16 cellular contexts compared by ENCODE assay signal in the genomic region with DNA sequence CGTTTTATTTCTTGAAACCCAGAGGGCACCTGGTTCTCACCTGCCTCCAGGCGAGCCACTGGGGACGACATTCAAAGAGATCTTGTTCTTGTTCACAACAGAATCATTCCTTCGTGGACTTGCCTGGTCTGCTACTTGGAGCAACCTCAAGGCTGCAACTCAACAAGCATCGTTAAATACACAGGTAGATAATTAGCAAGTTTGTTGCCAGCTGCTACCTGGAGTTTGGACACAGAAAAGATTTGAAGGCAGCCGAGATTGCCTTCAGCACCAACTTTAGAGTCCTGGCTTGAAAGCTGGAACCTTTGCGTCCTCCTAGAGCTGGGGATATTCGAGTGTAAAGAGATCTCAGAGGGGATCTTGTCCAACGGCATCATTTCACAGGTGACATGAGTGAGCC.
DNase-seq lines count a peak whose midpoint lies in the region; ATAC-seq and TF ChIP-seq lines count a peak whose summit lies in the region.
"Had no signal": no experiment of that assay in that cellular context is flagged by ENCODE, and none has a peak within 500 bp of the region (broad histone marks: within the 10 kb centered on the region; RNA-seq: fewer than 3 reads in every experiment).

No MANE protein-coding gene starts in this region.

- TF ChIP-seq POLR2A in erythroblast (IDR thresholded peaks at IDR 0.05; ENCODE audit: low read length): no peak

- no peak overlapping the region for H3K4me3 ChIP-seq in cardiac muscle cell
- no peak overlapping the region for H3K4me3 ChIP-seq in iPS-20b (ENCODE audit: low read length)
- H3K4me3 ChIP-seq: colonic mucosa, SJCRH30 had no signal

- ATAC-seq in T-helper 17 cell: no peak
- ATAC-seq in HG03571 (IDR thresholded peaks at IDR 0.05; ENCODE audit: unreplicated experiment): no peak

- TF ChIP-seq CTCF in cardiac muscle cell (IDR thresholded peaks at IDR 0.05; ENCODE audit: low read depth, low read length) (no peak), type B pancreatic cell (conservative IDR thresholded peaks at IDR 0.05) (no peak)

- H3K36me3 Mint-ChIP-seq in T-helper 17 cell (ENCODE audit: low read depth) (no peaks in the 10 kb centered on the region), type B pancreatic cell (no peaks in the 10 kb centered on the region)
- H3K36me3 Mint-ChIP-seq: activated naive CD4-positive, alpha-beta T cell treated with anti-CD3 and anti-CD28 coated beads, Interleukin-2, amount 50 U/mL, for 24 hours had no signal

- H3K27me3 ChIP-seq in cardiac muscle cell (no peaks in the 10 kb centered on the region), iPS-20b (ENCODE audit: insufficient read depth, low read length) (no peaks in the 10 kb centered on the region)
- H3K27me3 ChIP-seq: colonic mucosa had no signal

- no peak for DNase-seq in cardiac muscle cell (ENCODE audit: low read depth in 1 of 2, low spot score in 1 of 2)
- no peak for DNase-seq in cardiac septum (ENCODE audit: low spot score)
- no peak for DNase-seq in T-helper 17 cell
- no peak for DNase-seq in type B pancreatic cell (ENCODE audit: extremely low spot score, unreplicated experiment)
- DNase-seq in SW 1271 (lab: John Stamatoyannopoulos, UW): no peak
- DNase-seq in erythroblast (lab: John Stamatoyannopoulos, UW): no peak
- DNase-seq: activated CD4-positive, CD25-positive, alpha-beta regulatory T cell treated with anti-CD3 and anti-CD28 coated beads, Interleukin-2, amount 50 U/mL, for 72 hours; activated CD8-positive, alpha-beta memory T cell treated with anti-CD3 and anti-CD28 coated beads for 24 hours; NCI-H1436; NCI-H2171 treated with DMSO at 0.1 percent for 48 hours; NCI-H82; SJCRH30 had no signal

- H3K9me3 Mint-ChIP-seq in type B pancreatic cell: no peaks in the 10 kb centered on the region
- H3K9me3 Mint-ChIP-seq: activated naive CD4-positive, alpha-beta T cell treated with anti-CD3 and anti-CD28 coated beads, Interleukin-2, amount 50 U/mL, for 24 hours had no signal

- H3K9ac ChIP-seq in iPS-20b (ENCODE audit: low read depth, low read length): peak overlapping the region; percentile 34; the same call in 1 of the 2 replicates

- peaks cover 40% of the 10 kb centered on the region for H3K27me3 Mint-ChIP-seq in T-helper 17 cell
- peaks cover 47% of the 10 kb centered on the region for H3K27me3 Mint-ChIP-seq in type B pancreatic cell
- H3K27me3 Mint-ChIP-seq: activated naive CD4-positive, alpha-beta T cell treated with anti-CD3 and anti-CD28 coated beads, Interleukin-2, amount 50 U/mL, for 24 hours had no signal

- H3K4me1 ChIP-seq in cardiac muscle cell (ENCODE audit: low read depth) (peaks cover 14% of the 10 kb centered on the region), iPS-20b (ENCODE audit: insufficient read depth, low read length) (peaks cover 19% of the 10 kb centered on the region; the same call in 1 of the 2 replicates)
- H3K4me1 ChIP-seq: colonic mucosa, SJCRH30 had no signal

- H3K4me3 Mint-ChIP-seq in T-helper 17 cell (peak overlapping the region; percentile 15), type B pancreatic cell (peak overlapping the region; percentile 77)
- H3K4me3 Mint-ChIP-seq: activated naive CD4-positive, alpha-beta T cell treated with anti-CD3 and anti-CD28 coated beads, Interleukin-2, amount 50 U/mL, for 24 hours had no signal

- intact Hi-C loops in cardiac septum (cut with DNase I): loop anchor here (5.0 kb wide), 1 partner anchor 461 kb away; no protein-coding TSS in a partner anchor

- peak overlapping the region; percentile 13 for H3K27ac ChIP-seq in cardiac muscle cell
- H3K27ac ChIP-seq in iPS-20b (ENCODE audit: low read length): no peak overlapping the region
- H3K27ac ChIP-seq: colonic mucosa, SJCRH30 had no signal

- H3K4me1 Mint-ChIP-seq in T-helper 17 cell (peaks cover 8% of the 10 kb centered on the region), type B pancreatic cell (ENCODE audit: unreplicated experiment) (peaks cover 9% of the 10 kb centered on the region)

- H3K36me3 ChIP-seq in cardiac muscle cell: no peaks in the 10 kb centered on the region
- H3K36me3 ChIP-seq in iPS-20b (ENCODE audit: insufficient read depth, low read depth, low read length): no peaks in the 10 kb centered on the region
- H3K36me3 ChIP-seq: colonic mucosa, SJCRH30 had no signal

- H3K9me3 ChIP-seq in cardiac muscle cell (ENCODE audit: low read depth) (no peaks in the 10 kb centered on the region), T-helper 17 cell (ENCODE audit: control insufficient read depth, low read length, poor library complexity, severe bottlenecking) (no peaks in the 10 kb centered on the region), iPS-20b (ENCODE audit: insufficient read depth, low read depth, low read length) (no peaks in the 10 kb centered on the region)
- H3K9me3 ChIP-seq: colonic mucosa, SJCRH30 had no signal

- H3K27ac Mint-ChIP-seq in T-helper 17 cell: no peak overlapping the region
- no peak overlapping the region for H3K27ac Mint-ChIP-seq in type B pancreatic cell
- H3K27ac Mint-ChIP-seq: activated naive CD4-positive, alpha-beta T cell treated with anti-CD3 and anti-CD28 coated beads, Interleukin-2, amount 50 U/mL, for 24 hours had no signal
